ENCODE assay signal across 8 cellular contexts in the genomic region with DNA sequence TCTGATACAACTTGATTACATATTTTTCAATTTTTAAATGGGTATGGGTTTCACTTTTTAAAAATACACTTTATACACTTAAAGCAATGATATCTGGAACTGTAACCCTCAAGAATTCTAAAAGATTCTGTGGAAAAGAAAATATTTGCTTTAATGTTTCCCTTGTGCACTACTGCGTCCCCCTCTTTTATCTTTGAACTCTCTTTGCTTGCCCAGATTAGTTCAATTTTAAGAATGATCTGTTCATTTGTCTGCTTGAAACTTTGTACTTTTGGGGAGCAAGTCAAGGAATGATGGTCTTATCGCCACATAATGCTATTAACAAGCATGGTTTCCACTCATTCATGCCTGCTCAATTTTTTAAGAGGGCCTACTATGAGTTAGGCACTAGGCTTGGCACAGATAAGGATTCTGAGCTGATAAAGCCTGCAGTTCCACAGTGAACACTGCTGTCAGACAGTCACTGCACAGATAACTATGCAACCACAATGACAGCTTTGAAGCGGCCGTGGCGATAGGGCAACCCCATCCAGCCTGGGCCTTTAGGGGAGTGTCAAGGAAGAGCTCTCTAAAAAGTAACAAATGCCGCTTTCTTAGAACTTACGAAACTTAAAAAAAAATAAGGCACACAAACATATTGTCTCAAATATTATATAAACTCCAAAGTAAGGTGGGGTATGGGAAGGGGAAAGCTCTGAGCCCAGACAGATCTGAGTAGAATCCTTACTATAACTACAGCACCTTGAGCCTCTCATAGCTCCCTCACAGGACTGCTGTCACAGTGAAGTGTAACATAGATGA. TPM values are rescaled to one million over a fixed set of nuclear protein-coding genes. Genes with fewer than 3 reads are reported as not detected.
DNase-seq lines count a peak whose midpoint lies in the region; ATAC-seq and TF ChIP-seq lines count a peak whose summit lies in the region.

No MANE protein-coding gene starts in this region.

- peaks cover 11% of the 10 kb centered on the region; the same call in 1 of the 2 replicates for H3K36me3 ChIP-seq in Loucy (ENCODE audit: insufficient read depth, low read length)
- H3K36me3 ChIP-seq in cardiac muscle cell: no peaks in the 10 kb centered on the region
- no peaks in the 10 kb centered on the region for H3K36me3 ChIP-seq in tibial artery

- no peak overlapping the region for H3K9ac ChIP-seq in Loucy (ENCODE audit: low read depth, low read length, poor library complexity, severe bottlenecking)

- H2AFZ ChIP-seq in Loucy (ENCODE audit: low read length): no peak overlapping the region

- peak; percentile 83 for DNase-seq in activated CD4-positive, alpha-beta memory T cell treated with anti-CD3 and anti-CD28 coated beads for 36 hours
- DNase-seq in cardiac muscle cell (ENCODE audit: low read depth in 1 of 2, low spot score in 1 of 2) (peak in 1 of 2 donors; percentile 29), NCI-H446 (lab: John Stamatoyannopoulos, UW) (no peak), tibial artery (no peak), DMS153 (lab: John Stamatoyannopoulos, UW) (no peak)
- peak; percentile 49 to 50 for DNase-seq in stimulated activated CD8-positive, alpha-beta memory T cell treated with anti-CD3 and anti-CD28 coated beads, Interleukin-15, amount 100 ng/mL, for 48 hours (ENCODE audit: low read depth in 2 of 2)

- H3K9me3 ChIP-seq in Loucy (ENCODE audit: insufficient read depth, low read depth, low read length): no peaks in the 10 kb centered on the region
- no peaks in the 10 kb centered on the region for H3K9me3 ChIP-seq in cardiac muscle cell (ENCODE audit: low read depth)
- no peaks in the 10 kb centered on the region for H3K9me3 ChIP-seq in tibial artery

- H3K27ac Mint-ChIP-seq in activated CD4-positive, alpha-beta memory T cell treated with anti-CD3 and anti-CD28 coated beads for 36 hours: no peak overlapping the region

- no peak for ATAC-seq in esophagus mucosa

- H3K4me3 Mint-ChIP-seq in activated CD4-positive, alpha-beta memory T cell treated with anti-CD3 and anti-CD28 coated beads for 36 hours: no peak overlapping the region

- H3K4me3 ChIP-seq in Loucy (ENCODE audit: low read length, poor library complexity, severe bottlenecking) (no peak overlapping the region), cardiac muscle cell (no peak overlapping the region), tibial artery (no peak overlapping the region)

- H3K27ac ChIP-seq in cardiac muscle cell (peak overlapping the region; percentile 80), tibial artery (no peak overlapping the region)

- peaks cover 91% of the 10 kb centered on the region for H3K79me2 ChIP-seq in Loucy (ENCODE audit: insufficient read depth, low read length)

- no peaks in the 10 kb centered on the region; the same call in 1 of the 2 replicates for H3F3A ChIP-seq in Loucy (ENCODE audit: low read depth)

- no peaks in the 10 kb centered on the region for H3K9me3 Mint-ChIP-seq in activated CD4-positive, alpha-beta memory T cell treated with anti-CD3 and anti-CD28 coated beads for 36 hours

- H3K27me3 ChIP-seq in Loucy (ENCODE audit: insufficient read depth, low read length, poor library complexity, severe bottlenecking) (no peaks in the 10 kb centered on the region), cardiac muscle cell (no peaks in the 10 kb centered on the region), tibial artery (no peaks in the 10 kb centered on the region)

- POLR2A ChIA-PET in activated CD4-positive, alpha-beta memory T cell treated with anti-CD3 and anti-CD28 coated beads for 36 hours (lab: Charles Lee): interaction anchor here (0.6 to 3.5 kb wide), 14 partner anchors 9 to 129 kb away, joined by 3 to 26 read pairs (median 4); no protein-coding TSS in a partner anchor

- no peak for TF ChIP-seq CTCF in Loucy (conservative IDR thresholded peaks at IDR 0.05; ENCODE audit: low read length)
- TF ChIP-seq CTCF in cardiac muscle cell (IDR thresholded peaks at IDR 0.05; ENCODE audit: low read depth, low read length): no peak
- TF ChIP-seq CTCF in tibial artery (IDR thresholded peaks at IDR 0.05): no peak

- H3K4me1 Mint-ChIP-seq in activated CD4-positive, alpha-beta memory T cell treated with anti-CD3 and anti-CD28 coated beads for 36 hours (ENCODE audit: low read depth): peaks cover 45% of the 10 kb centered on the region

- H3K4me1 ChIP-seq in Loucy (ENCODE audit: insufficient read depth, low read length, poor library complexity, severe bottlenecking) (peaks cover 91% of the 10 kb centered on the region), cardiac muscle cell (ENCODE audit: low read depth) (peaks cover 56% of the 10 kb centered on the region), tibial artery (peaks cover 0 to 4% (median 0%) of the 10 kb centered on the region in 4 donors)

- H3K27me3 Mint-ChIP-seq in activated CD4-positive, alpha-beta memory T cell treated with anti-CD3 and anti-CD28 coated beads for 36 hours: no peaks in the 10 kb centered on the region

- H4K20me1 ChIP-seq in Loucy (ENCODE audit: insufficient read depth, low read length, poor library complexity, severe bottlenecking): peaks cover 10% of the 10 kb centered on the region

- peak overlapping the region; percentile 66 for H3K4me2 ChIP-seq in Loucy (ENCODE audit: low read depth, low read length, poor library complexity, severe bottlenecking)

- H3K36me3 Mint-ChIP-seq in activated CD4-positive, alpha-beta memory T cell treated with anti-CD3 and anti-CD28 coated beads for 36 hours: peaks cover 30% of the 10 kb centered on the region

- CTCF ChIA-PET in activated CD4-positive, alpha-beta memory T cell treated with anti-CD3 and anti-CD28 coated beads for 36 hours (lab: Charles Lee): interaction anchor here (0.6 to 2.7 kb wide), 14 partner anchors 10 to 173 kb away, joined by 3 to 10 read pairs (median 4); no protein-coding TSS in a partner anchor

- no peaks in the 10 kb centered on the region for H3K9me2 ChIP-seq in Loucy (replicated peaks; ENCODE audit: low read depth, low read length)

- intact Hi-C loops in activated CD4-positive, alpha-beta memory T cell treated with anti-CD3 and anti-CD28 coated beads for 36 hours (cut with micrococcal nuclease): loop anchor here (1.0 kb wide), 1 partner anchor 28 kb away; no protein-coding TSS in a partner anchor
- intact Hi-C loops in tibial artery (cut with DNase I; ENCODE audit: low total_unique reads): no loop called here

RNA-seq across cellular contexts. Expression of a gene that starts 29.7 kb away (rescaled TPM):
- 100 to 1,000 TPM; 353 to 365 TPM for total RNA-seq in activated CD4-positive, alpha-beta memory T cell treated with anti-CD3 and anti-CD28 coated beads for 36 hours
- total RNA-seq in cardiac muscle cell: 90.5 and 95.7 TPM in 2 replicates
- 87.0 and 104 TPM in 2 replicates for polyA plus RNA-seq in cardiac muscle cell
- total RNA-seq in esophagus mucosa: 5.2 TPM

Comparison
In these comparisons a context has a peak if more than half of its experiments do, and no peak if none do; other contexts are left out.
1. DNase-seq: peak in activated CD4-positive, alpha-beta memory T cell treated with anti-CD3 and anti-CD28 coated beads for 36 hours (single experiment) and stimulated activated CD8-positive, alpha-beta memory T cell treated with anti-CD3 and anti-CD28 coated beads, Interleukin-15, amount 100 ng/mL, for 48 hours (2 of 2); none in NCI-H446 (0 of 2), tibial artery (0 of 2) and DMS153 (single experiment).
2. RNA of a gene that starts 29.7 kb away (total RNA-seq): 353 to 365 TPM in activated CD4-positive, alpha-beta memory T cell treated with anti-CD3 and anti-CD28 coated beads for 36 hours and 90.5 to 95.7 TPM in cardiac muscle cell; 5.2 TPM in esophagus mucosa (single experiment); every median in the first group is over 10 times any median in the second.